Comparison of ENCODE assay signal across 9 cellular contexts in genomic region chr7:6395898-6396582, GRCh38. TPM values are rescaled to one million over a fixed set of nuclear protein-coding genes. Genes with fewer than 3 reads are reported as not detected.
A peak's percentile ranks its signal among the peaks of the same experiment; 100 is the strongest.
DNase-seq lines count a peak whose midpoint lies in the region; ATAC-seq and TF ChIP-seq lines count a peak whose summit lies in the region.
"Had no signal": no experiment of that assay in that cellular context is flagged by ENCODE, and none has a peak within 500 bp of the region (broad histone marks: within the 10 kb centered on the region; RNA-seq: fewer than 3 reads in every experiment).

No MANE protein-coding gene starts in this region.

- H3K4me1 ChIP-seq in ascending aorta (peaks cover 12 to 37% of the 10 kb centered on the region in 2 donors), subcutaneous abdominal adipose tissue (ENCODE audit: control insufficient read depth in 5 of 5, insufficient read depth in 5 of 5, low read length in 5 of 5) (peaks cover 16 to 68% (median 50%) of the 10 kb centered on the region in 5 donors)

- peak; percentile 61 for DNase-seq in NOMO-1 treated with DMSO at 0.1 percent for 48 hours (lab: John Stamatoyannopoulos, UW; ENCODE audit: unreplicated experiment)
- peak in 1 of 2 donors; percentile 68 for DNase-seq in ascending aorta (ENCODE audit: low spot score in 2 of 2)
- DNase-seq in iPS-NIHi11 (ENCODE audit: low spot score), result no peak
- no peak for DNase-seq in NCI-H1048 (lab: John Stamatoyannopoulos, UW)
- no peak for DNase-seq in COR-L47 (lab: John Stamatoyannopoulos, UW)
- DNase-seq: central memory CD4-positive, alpha-beta T cell had no signal

- ATAC-seq in HG02973 (IDR thresholded peaks at IDR 0.05; ENCODE audit: unreplicated experiment), result no peak

- no peaks in the 10 kb centered on the region for H3K27me3 ChIP-seq in ascending aorta
- H3K27me3 ChIP-seq in layer of hippocampus (ENCODE audit: control insufficient read depth, insufficient read depth, low read length), result no peaks in the 10 kb centered on the region
- H3K27me3 ChIP-seq in subcutaneous abdominal adipose tissue (ENCODE audit: control insufficient read depth in 5 of 5, insufficient read depth in 4 of 5, low read length in 5 of 5), result no peaks in the 10 kb centered on the region

- H3K9me3 ChIP-seq in ascending aorta (no peaks in the 10 kb centered on the region), subcutaneous abdominal adipose tissue (ENCODE audit: control insufficient read depth in 5 of 5, low read length in 5 of 5) (no peaks in the 10 kb centered on the region)

- TF ChIP-seq CTCF in ascending aorta (IDR thresholded peaks at IDR 0.05), result no peak

- H3K27ac ChIP-seq in ascending aorta, result peak overlapping the region; percentile 29 to 48
- peak overlapping the region; percentile 72 for H3K27ac ChIP-seq in layer of hippocampus (ENCODE audit: low read depth, low read length)
- H3K27ac ChIP-seq in subcutaneous abdominal adipose tissue (ENCODE audit: low read depth, low read length), result peak overlapping the region; percentile 67

- intact Hi-C loops in ascending aorta (cut with DNase I), result no loop called here

- H3K36me3 ChIP-seq in ascending aorta (peaks cover 15 to 36% of the 10 kb centered on the region in 2 donors), subcutaneous abdominal adipose tissue (ENCODE audit: control insufficient read depth in 5 of 5, insufficient read depth in 5 of 5, low read length in 5 of 5) (peaks cover 6 to 34% (median 24%) of the 10 kb centered on the region in 5 donors)

- peak overlapping the region in 1 of 2 donors; percentile 17 for H3K4me3 ChIP-seq in ascending aorta
- H3K4me3 ChIP-seq in subcutaneous abdominal adipose tissue (ENCODE audit: low read depth in 1 of 5, low read length in 5 of 5), result peak overlapping the region in 2 of 5 donors; percentile 32 to 39

- peak overlapping the region in 4 of 5 donors; percentile 0 to 60 (median 25) for H3K9ac ChIP-seq in subcutaneous abdominal adipose tissue (ENCODE audit: low read length in 5 of 5)

RNA-seq across cellular contexts. Expression of gene RAC1, which starts 21.7 kb away (rescaled TPM):
- total RNA-seq in ascending aorta, result 96.3 TPM

RNA-seq across cellular contexts. Expression of gene FAM220A, which starts 47.3 kb away (rescaled TPM):
- total RNA-seq in ascending aorta, result 13.0 TPM

RNA-seq across cellular contexts. Expression of gene DAGLB, which starts 51.7 kb away (rescaled TPM):
- 5.2 TPM for total RNA-seq in ascending aorta
